Comparison of ENCODE assay signal across 9 cellular contexts in genomic region chr9:127545196-127546124, GRCh38.
A peak's percentile ranks its signal among the peaks of the same experiment; 100 is the strongest.
DNase-seq lines count a peak whose midpoint lies in the region; ATAC-seq, FAIRE-seq and TF ChIP-seq lines count a peak whose summit lies in the region.
"Had no signal": no experiment of that assay in that cellular context is flagged by ENCODE, and none has a peak within 500 bp of the region (broad histone marks: within the 10 kb centered on the region; RNA-seq: fewer than 3 reads in every experiment).

No MANE protein-coding gene starts in this region.

- DNase-seq in M059J (ENCODE audit: low read depth) (peak; percentile 96), coronary artery (ENCODE audit: low spot score) (no peak), mucosa of descending colon (peak; percentile 73 to 79 (median 77)), 8988T (no peak), G401 (ENCODE audit: low spot score) (no peak), GM12892 (ENCODE audit: insufficient read length) (no peak)
- DNase-seq: naive B cell had no signal

- ATAC-seq in GM18907 (IDR thresholded peaks at IDR 0.05; ENCODE audit: unreplicated experiment) (peak; percentile 81), mucosa of descending colon (peak; percentile 85), HG03135 (IDR thresholded peaks at IDR 0.05; ENCODE audit: unreplicated experiment) (no peak)

- H3K27ac ChIP-seq in coronary artery, result peak overlapping the region; percentile 70 to 81

- peaks cover 48% of the 10 kb centered on the region for H3K4me1 ChIP-seq in mucosa of descending colon (ENCODE audit: low read depth)

- in situ Hi-C loops in G401 (cut with HindIII; ENCODE audit: low sequenced_read_pairs), result no loop called here

- TF ChIP-seq POLR2A in GM12892 (IDR thresholded peaks at IDR 0.05; ENCODE audit: low read depth, low read length), result no peak

- no peaks in the 10 kb centered on the region for H3K9me3 ChIP-seq in mucosa of descending colon

- intact Hi-C loops in mucosa of descending colon (cut with DNase I, micrococcal nuclease), result no loop called here

- peak overlapping the region; percentile 27 for H3K4me3 ChIP-seq in coronary artery
- H3K4me3 ChIP-seq in mucosa of descending colon, result no peak overlapping the region

- TF ChIP-seq CTCF in coronary artery (IDR thresholded peaks at IDR 0.05), result no peak
- TF ChIP-seq CTCF in mucosa of descending colon (IDR thresholded peaks at IDR 0.05), result no peak

- no peak for FAIRE-seq in GM12892 (lab: Jason Lieb, UNC)

- H3K36me3 ChIP-seq in mucosa of descending colon (ENCODE audit: low read depth), result no peaks in the 10 kb centered on the region

Comparison
In these comparisons a context has a peak if more than half of its experiments do, and no peak if none do; other contexts are left out.
1. DNase-seq: peak in M059J (single experiment) and mucosa of descending colon (3 of 3); none in coronary artery (single experiment), 8988T (single experiment), G401 (single experiment) and GM12892 (single experiment).